ENCODE assay signal across 8 cellular contexts in genomic region chr9:123927625-123928308, GRCh38. TPM values are rescaled to one million over a fixed set of nuclear protein-coding genes. Genes with fewer than 3 reads are reported as not detected.
DNase-seq lines count a peak whose midpoint lies in the region; ATAC-seq and TF ChIP-seq lines count a peak whose summit lies in the region.

No MANE protein-coding gene starts in this region.

- H3K27ac ChIP-seq in colonic mucosa: peak overlapping the region; percentile 77
- H3K27ac ChIP-seq in neutrophil: peak overlapping the region; percentile 78
- H3K27ac ChIP-seq in ovary: no peak overlapping the region

- H3K36me3 ChIP-seq in colonic mucosa (no peaks in the 10 kb centered on the region), neutrophil (no peaks in the 10 kb centered on the region), ovary (no peaks in the 10 kb centered on the region)

- no peak for TF ChIP-seq POLR2A in ovary (IDR thresholded peaks at IDR 0.05)

- H3K4me3 ChIP-seq in GM12864 (ENCODE audit: low read depth, low read length) (peak overlapping the region; percentile 84; the same call in 1 of the 2 replicates), colonic mucosa (no peak overlapping the region), neutrophil (ENCODE audit: low read depth in 1 of 2, low read length in 1 of 2) (peak overlapping the region; percentile 31 to 35), ovary (no peak overlapping the region)

- H3K4me1 ChIP-seq in colonic mucosa: peaks cover 10% of the 10 kb centered on the region
- H3K4me1 ChIP-seq in neutrophil (ENCODE audit: control insufficient read depth in 1 of 2, insufficient read depth in 1 of 2, low read depth in 1 of 2, low read length in 1 of 2): peaks cover 54 to 56% of the 10 kb centered on the region in 2 experiments
- H3K4me1 ChIP-seq in ovary (ENCODE audit: insufficient read depth): peaks cover 13% of the 10 kb centered on the region

- intact Hi-C loops in colonic mucosa (cut with DNase I): no loop called here
- intact Hi-C loops in ovary (cut with DNase I): no loop called here

- no peak for ATAC-seq in HG02678 (IDR thresholded peaks at IDR 0.05; ENCODE audit: unreplicated experiment)

- no peak for DNase-seq in GM12864 (ENCODE audit: low read depth)
- DNase-seq in NCI-H2029 treated with DMSO at 0.1 percent for 48 hours (lab: John Stamatoyannopoulos, UW): peak; percentile 69
- DNase-seq in colonic mucosa: peak; percentile 52
- no peak for DNase-seq in ecto neural progenitor cell (ENCODE audit: low spot score)
- no peak for DNase-seq in ovary
- no peak for DNase-seq in iPS-NIHi7 (ENCODE audit: extremely low spot score)

- H3K9me3 ChIP-seq in colonic mucosa (no peaks in the 10 kb centered on the region), neutrophil (no peaks in the 10 kb centered on the region), ovary (no peaks in the 10 kb centered on the region)

- no peak for TF ChIP-seq EP300 in ovary (IDR thresholded peaks at IDR 0.05)

- H3K27me3 ChIP-seq in colonic mucosa: no peaks in the 10 kb centered on the region
- H3K27me3 ChIP-seq in neutrophil: no peaks in the 10 kb centered on the region
- H3K27me3 ChIP-seq in ovary: no peaks in the 10 kb centered on the region

- WGBS in ovary, 3 donors: 79 to 90% (median 82%) methylated on average over 3 of the region's 3 CpGs

- TF ChIP-seq CTCF in GM12864 (IDR thresholded peaks at IDR 0.05; ENCODE audit: low read depth, low read length, missing control alignments) (no peak), colonic mucosa (IDR thresholded peaks at IDR 0.05) (no peak), neutrophil (IDR thresholded peaks at IDR 0.05) (no peak), ovary (IDR thresholded peaks at IDR 0.05) (no peak)

- peak overlapping the region in 1 of 2 donors; percentile 66 for H3K9ac ChIP-seq in colonic mucosa (ENCODE audit: low read depth in 2 of 2, low read length in 2 of 2)

RNA-seq across cellular contexts. Expression of gene DENND1A, which starts 2.2 kb away (rescaled TPM):
- total RNA-seq in colonic mucosa (10 to 100 TPM; 34.3 to 39.9 TPM), ovary (10 to 100 TPM; 11.6 to 24.5 (median 18.7) TPM)
- 10 to 100 TPM; 10.4 to 12.9 TPM for polyA plus RNA-seq in ovary

Comparison
In these comparisons a context has a peak if more than half of its experiments do, and no peak if none do; other contexts are left out.
1. DNase-seq: peak in NCI-H2029 treated with DMSO at 0.1 percent for 48 hours (single experiment) and colonic mucosa (single experiment); none in GM12864 (single experiment), ecto neural progenitor cell (single experiment), ovary (0 of 5) and iPS-NIHi7 (single experiment).
2. H3K4me3 ChIP-seq: peak in GM12864 (single experiment) and neutrophil (2 of 2); none in colonic mucosa (single experiment) and ovary (single experiment).
3. H3K27ac ChIP-seq: peak in colonic mucosa (single experiment) and neutrophil (single experiment); none in ovary (0 of 2).